23 cellular contexts compared by ENCODE assay signal in the genomic region with DNA sequence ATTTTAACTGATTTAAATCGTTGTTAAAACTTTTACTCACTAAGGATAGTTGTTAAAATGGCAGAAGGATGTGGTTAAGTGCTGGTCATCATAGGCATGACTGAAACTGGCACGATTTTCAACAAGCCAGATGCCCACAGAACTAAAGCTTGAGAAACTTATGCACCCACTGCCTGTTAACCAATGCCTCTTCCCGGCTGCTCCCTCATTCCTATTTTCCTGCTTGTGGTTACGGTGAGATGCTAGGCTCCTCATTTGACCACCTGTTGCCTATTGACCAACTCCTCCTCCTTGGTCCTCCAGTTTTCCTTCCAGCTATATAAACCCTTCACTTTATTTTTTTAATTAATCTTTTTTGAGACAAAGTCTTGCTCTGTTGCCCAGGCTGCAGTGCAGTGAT.
"Had no signal": no experiment of that assay in that cellular context is flagged by ENCODE, and none has a peak within 500 bp of the region (broad histone marks: within the 10 kb centered on the region; RNA-seq: fewer than 3 reads in every experiment).

No MANE protein-coding gene starts in this region.

- H3K27ac ChIP-seq: ascending aorta, colonic mucosa, epithelial cell of prostate, gastroesophageal sphincter, pancreas, sigmoid colon, spleen, thyroid gland had no signal

- H3K4me3 ChIP-seq: ascending aorta, colonic mucosa, gastroesophageal sphincter, pancreas, sigmoid colon, spleen, thyroid gland had no signal

- H3K36me3 ChIP-seq: ascending aorta, colonic mucosa, gastroesophageal sphincter, pancreas, sigmoid colon, spleen, thyroid gland had no signal

- H3K27me3 ChIP-seq: ascending aorta, colonic mucosa, gastroesophageal sphincter, pancreas, sigmoid colon, thyroid gland had no signal

- H3K9me3 ChIP-seq: ascending aorta, colonic mucosa, pancreas, sigmoid colon, thyroid gland had no signal

- FAIRE-seq: pancreas had no signal

- H3K36me3 Mint-ChIP-seq: activated naive CD4-positive, alpha-beta T cell treated with anti-CD3 and anti-CD28 coated beads, Interleukin-2, amount 10 ng/mL, durations not matched to agents 7 days and 5 days; immature natural killer cell; naive thymus-derived CD8-positive, alpha-beta T cell; stimulated activated naive B cell treated with anti-CD40 and anti-IgM and Interleukin-4, amounts not matched to agents 10 μg/mL and 1 μg/mL and 100 μg/mL, for 72 hours had no signal

- H3K4me1 Mint-ChIP-seq: activated CD4-positive, alpha-beta T cell treated with anti-CD3 and anti-CD28 coated beads, Interleukin-2, amount 10 ng/mL, durations not matched to agents 7 days and 5 days; activated naive CD4-positive, alpha-beta T cell treated with anti-CD3 and anti-CD28 coated beads, Interleukin-2, amount 10 ng/mL, durations not matched to agents 7 days and 5 days; activated naive CD8-positive, alpha-beta T cell treated with anti-CD3 and anti-CD28 coated beads, Interleukin-2, amount 50 U/mL, for 24 hours; central memory CD8-positive, alpha-beta T cell; endodermal cell; immature natural killer cell; naive thymus-derived CD8-positive, alpha-beta T cell; stimulated activated naive B cell treated with anti-CD40 and anti-IgM and Interleukin-4, amounts not matched to agents 10 μg/mL and 1 μg/mL and 100 μg/mL, for 72 hours had no signal

- ATAC-seq: activated naive CD8-positive, alpha-beta T cell treated with anti-CD3 and anti-CD28 coated beads, Interleukin-2, amount 50 U/mL, for 24 hours; gastroesophageal sphincter; left ventricle myocardium superior; naive thymus-derived CD8-positive, alpha-beta T cell; pancreas; stimulated activated naive B cell treated with anti-CD40 and anti-IgM and Interleukin-4, amounts not matched to agents 10 μg/mL and 1 μg/mL and 100 μg/mL, for 72 hours had no signal

- H3K27ac Mint-ChIP-seq: activated CD4-positive, alpha-beta T cell treated with anti-CD3 and anti-CD28 coated beads, Interleukin-2, amount 10 ng/mL, durations not matched to agents 7 days and 5 days; activated naive CD4-positive, alpha-beta T cell treated with anti-CD3 and anti-CD28 coated beads, Interleukin-2, amount 10 ng/mL, durations not matched to agents 7 days and 5 days; activated naive CD8-positive, alpha-beta T cell treated with anti-CD3 and anti-CD28 coated beads, Interleukin-2, amount 50 U/mL, for 24 hours; endodermal cell; immature natural killer cell; naive thymus-derived CD8-positive, alpha-beta T cell; stimulated activated naive B cell treated with anti-CD40 and anti-IgM and Interleukin-4, amounts not matched to agents 10 μg/mL and 1 μg/mL and 100 μg/mL, for 72 hours had no signal

- H3K27me3 Mint-ChIP-seq: activated CD4-positive, alpha-beta T cell treated with anti-CD3 and anti-CD28 coated beads, Interleukin-2, amount 10 ng/mL, durations not matched to agents 7 days and 5 days; activated naive CD4-positive, alpha-beta T cell treated with anti-CD3 and anti-CD28 coated beads, Interleukin-2, amount 10 ng/mL, durations not matched to agents 7 days and 5 days had no signal

- H3K4me1 ChIP-seq: ascending aorta, colonic mucosa, gastroesophageal sphincter, pancreas, sigmoid colon, spleen, thyroid gland had no signal

- DNase-seq: activated CD4-positive, alpha-beta T cell treated with anti-CD3 and anti-CD28 coated beads, Interleukin-2, amount 10 ng/mL, durations not matched to agents 7 days and 5 days; activated CD8-positive, alpha-beta memory T cell treated with anti-CD3 and anti-CD28 coated beads, Interleukin-2, amount 50 U/mL, for 4 hours; activated effector memory CD4-positive, alpha-beta T cell treated with Interleukin-2 at 50 U/mL for 16 hours; activated naive CD4-positive, alpha-beta T cell treated with anti-CD3 and anti-CD28 coated beads, Interleukin-2, amount 10 ng/mL, durations not matched to agents 7 days and 5 days; activated naive CD8-positive, alpha-beta T cell treated with anti-CD3 and anti-CD28 coated beads, Interleukin-2, amount 50 U/mL, for 24 hours; activated T-cell treated with anti-CD3 and anti-CD28 coated beads, Interleukin-2, amount 50 U/mL, for 48 hours; colonic mucosa; endodermal cell; immature natural killer cell; left ventricle myocardium superior; mesenchymal stem cell; naive thymus-derived CD8-positive, alpha-beta T cell; pancreas; sigmoid colon; spleen; stimulated activated CD4-positive, alpha-beta T cell treated with anti-CD3 and anti-CD28 coated beads, Interleukin-4, amount 100 ng/mL, for 4 hours; stimulated activated naive B cell treated with anti-CD40 and anti-IgM and Interleukin-4, amounts not matched to agents 10 μg/mL and 1 μg/mL and 100 μg/mL, for 72 hours; T-helper 9 cell; thyroid gland had no signal

- H3K4me3 Mint-ChIP-seq: activated CD4-positive, alpha-beta T cell treated with anti-CD3 and anti-CD28 coated beads, Interleukin-2, amount 10 ng/mL, durations not matched to agents 7 days and 5 days; activated naive CD4-positive, alpha-beta T cell treated with anti-CD3 and anti-CD28 coated beads, Interleukin-2, amount 10 ng/mL, durations not matched to agents 7 days and 5 days; activated naive CD8-positive, alpha-beta T cell treated with anti-CD3 and anti-CD28 coated beads, Interleukin-2, amount 50 U/mL, for 24 hours; central memory CD8-positive, alpha-beta T cell; endodermal cell; immature natural killer cell; naive thymus-derived CD8-positive, alpha-beta T cell; stimulated activated naive B cell treated with anti-CD40 and anti-IgM and Interleukin-4, amounts not matched to agents 10 μg/mL and 1 μg/mL and 100 μg/mL, for 72 hours had no signal

- H3K9me3 Mint-ChIP-seq: activated CD4-positive, alpha-beta T cell treated with anti-CD3 and anti-CD28 coated beads, Interleukin-2, amount 10 ng/mL, durations not matched to agents 7 days and 5 days; activated naive CD4-positive, alpha-beta T cell treated with anti-CD3 and anti-CD28 coated beads, Interleukin-2, amount 10 ng/mL, durations not matched to agents 7 days and 5 days; activated naive CD8-positive, alpha-beta T cell treated with anti-CD3 and anti-CD28 coated beads, Interleukin-2, amount 50 U/mL, for 24 hours; central memory CD8-positive, alpha-beta T cell; immature natural killer cell; naive thymus-derived CD8-positive, alpha-beta T cell had no signal
